Comparison of ENCODE assay signal across 12 cellular contexts in the genomic region with DNA sequence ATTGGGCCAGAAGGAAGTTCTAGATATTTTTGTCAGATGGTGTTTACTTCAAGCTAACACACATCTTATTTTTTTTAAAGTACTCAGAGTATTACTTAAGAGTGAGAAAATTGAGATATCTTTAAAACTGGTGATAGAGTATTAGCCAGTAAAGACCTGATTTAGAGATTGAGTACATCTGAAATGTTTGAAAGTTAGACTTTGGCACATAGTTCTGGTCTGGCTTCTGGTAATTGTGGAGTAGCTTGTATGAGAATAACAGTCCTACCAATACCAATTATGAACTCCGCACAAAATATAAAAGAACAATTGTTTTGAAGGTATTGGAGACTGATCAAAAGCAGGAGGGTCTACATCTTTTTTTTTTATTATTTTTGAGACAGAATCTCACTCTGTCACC. TPM values are rescaled to one million over a fixed set of nuclear protein-coding genes. Genes with fewer than 3 reads are reported as not detected.
DNase-seq lines count a peak whose midpoint lies in the region; ATAC-seq lines count a peak whose summit lies in the region.
"Had no signal": no experiment of that assay in that cellular context is flagged by ENCODE, and none has a peak within 500 bp of the region (broad histone marks: within the 10 kb centered on the region; RNA-seq: fewer than 3 reads in every experiment).

No MANE protein-coding gene starts in this region.

- no peak overlapping the region for H3K9ac ChIP-seq in skeletal muscle tissue (ENCODE audit: low read depth in 1 of 3, low read length in 3 of 3)

- H3K27ac ChIP-seq in skeletal muscle tissue (ENCODE audit: low read depth, low read length): peak overlapping the region; percentile 6
- H3K27ac ChIP-seq: esophagus squamous epithelium had no signal

- peaks cover 6% of the 10 kb centered on the region for H3K9me3 Mint-ChIP-seq in activated CD8-positive, alpha-beta memory T cell treated with anti-CD3 and anti-CD28 coated beads, Interleukin-2, amount 10 ng/mL, durations not matched to agents 7 days and 5 days (ENCODE audit: low read depth)
- H3K9me3 Mint-ChIP-seq in T-cell: no peaks in the 10 kb centered on the region

- no peak overlapping the region for H3K4me3 ChIP-seq in skeletal muscle tissue (ENCODE audit: low read length in 3 of 3)
- H3K4me3 ChIP-seq: esophagus squamous epithelium, transverse colon had no signal

- POLR2A ChIA-PET in T-cell (lab: Charles Lee): no interaction called here

- no peak for DNase-seq in activated CD8-positive, alpha-beta memory T cell treated with anti-CD3 and anti-CD28 coated beads, Interleukin-2, amount 10 ng/mL, durations not matched to agents 7 days and 5 days
- DNase-seq in activated CD8-positive, alpha-beta memory T cell treated with anti-CD3 and anti-CD28 coated beads, Interleukin-2, amount 50 U/mL, for 4 hours: no peak
- DNase-seq in T-cell (no peak), kidney glomerular epithelial cell (lab: John Stamatoyannopoulos, UW) (peak; percentile 70)
- no peak for DNase-seq in activated CD4-positive, CD25-positive, alpha-beta regulatory T cell (lab: John Stamatoyannopoulos, UW)
- DNase-seq: esophagus squamous epithelium, KG1, NCI-H510A had no signal

- no peaks in the 10 kb centered on the region for H3K27me3 ChIP-seq in skeletal muscle tissue (ENCODE audit: control insufficient read depth in 3 of 3, insufficient read depth in 3 of 3, low read length in 3 of 3)
- H3K27me3 ChIP-seq: esophagus squamous epithelium, transverse colon had no signal

- H3K4me1 Mint-ChIP-seq in activated CD8-positive, alpha-beta memory T cell treated with anti-CD3 and anti-CD28 coated beads, Interleukin-2, amount 10 ng/mL, durations not matched to agents 7 days and 5 days: peaks cover 17% of the 10 kb centered on the region
- H3K4me1 Mint-ChIP-seq in T-cell: peaks cover 16 to 19% (median 18%) of the 10 kb centered on the region in 3 donors

- H3K36me3 Mint-ChIP-seq in activated CD8-positive, alpha-beta memory T cell treated with anti-CD3 and anti-CD28 coated beads, Interleukin-2, amount 10 ng/mL, durations not matched to agents 7 days and 5 days: peaks cover 17% of the 10 kb centered on the region
- peaks cover 12% of the 10 kb centered on the region for H3K36me3 Mint-ChIP-seq in T-cell

- ATAC-seq in activated CD8-positive, alpha-beta memory T cell treated with anti-CD3 and anti-CD28 coated beads, Interleukin-2, amount 10 ng/mL, durations not matched to agents 7 days and 5 days: no peak
- ATAC-seq in T-cell (replicated peaks in 1 of 4) (no peak), GM21515 (IDR thresholded peaks at IDR 0.05; ENCODE audit: unreplicated experiment) (no peak), HG03571 (IDR thresholded peaks at IDR 0.05; ENCODE audit: unreplicated experiment) (no peak)

- no peaks in the 10 kb centered on the region for H3K36me3 ChIP-seq in skeletal muscle tissue (ENCODE audit: control insufficient read depth in 3 of 3, insufficient read depth in 3 of 3, low read length in 3 of 3)
- H3K36me3 ChIP-seq: esophagus squamous epithelium, transverse colon had no signal

- no peak overlapping the region for H3K4me3 Mint-ChIP-seq in activated CD8-positive, alpha-beta memory T cell treated with anti-CD3 and anti-CD28 coated beads, Interleukin-2, amount 10 ng/mL, durations not matched to agents 7 days and 5 days
- H3K4me3 Mint-ChIP-seq in T-cell: peak overlapping the region in 2 of 3 donors; percentile 34 to 53

- CTCF ChIA-PET in activated CD8-positive, alpha-beta memory T cell treated with anti-CD3 and anti-CD28 coated beads, Interleukin-2, amount 10 ng/mL, durations not matched to agents 7 days and 5 days (lab: Charles Lee): interaction anchor here (2.9 to 3.3 kb wide), 2 partner anchors 10 to 75 kb away, joined by 16 to 19 read pairs; no protein-coding TSS in a partner anchor
- CTCF ChIA-PET in T-cell (lab: Charles Lee): interaction anchor here (0.9 to 1.6 kb wide), 3 partner anchors 10 to 11 kb away, joined by 4 to 7 read pairs (median 6); no protein-coding TSS in a partner anchor

- no peaks in the 10 kb centered on the region for H3K9me3 ChIP-seq in skeletal muscle tissue (ENCODE audit: control insufficient read depth in 3 of 3, low read length in 3 of 3)
- H3K9me3 ChIP-seq: esophagus squamous epithelium, transverse colon had no signal

- H3K27ac Mint-ChIP-seq in activated CD8-positive, alpha-beta memory T cell treated with anti-CD3 and anti-CD28 coated beads, Interleukin-2, amount 10 ng/mL, durations not matched to agents 7 days and 5 days: peak overlapping the region; percentile 49
- peak overlapping the region; percentile 83 to 88 for H3K27ac Mint-ChIP-seq in T-cell

- H3K27me3 Mint-ChIP-seq in activated CD8-positive, alpha-beta memory T cell treated with anti-CD3 and anti-CD28 coated beads, Interleukin-2, amount 10 ng/mL, durations not matched to agents 7 days and 5 days: no peaks in the 10 kb centered on the region
- H3K27me3 Mint-ChIP-seq in T-cell: no peaks in the 10 kb centered on the region

- peaks cover 0 to 4% (median 0%) of the 10 kb centered on the region in 3 donors for H3K4me1 ChIP-seq in skeletal muscle tissue (ENCODE audit: control insufficient read depth in 3 of 3, insufficient read depth in 3 of 3, low read length in 3 of 3)

RNA-seq across cellular contexts. Expression of gene GLIPR2, which starts 44.5 kb away (rescaled TPM):
- total RNA-seq in activated CD8-positive, alpha-beta memory T cell treated with anti-CD3 and anti-CD28 coated beads, Interleukin-2, amount 10 ng/mL, durations not matched to agents 7 days and 5 days: 10 to 100 TPM; 28.4 to 49.8 TPM
- total RNA-seq in T-cell (10 to 100 TPM; 25.6 to 37.8 (median 28.7) TPM), skeletal muscle tissue (69.4 TPM)

RNA-seq across cellular contexts. Expression of gene RECK, which starts 55.3 kb away (rescaled TPM):
- total RNA-seq in activated CD8-positive, alpha-beta memory T cell treated with anti-CD3 and anti-CD28 coated beads, Interleukin-2, amount 10 ng/mL, durations not matched to agents 7 days and 5 days: 1 to 10 TPM; 6.1 to 8.1 TPM
- 10 to 100 TPM in 2 of 5 donors, 1 to 10 TPM in 3; 8.9 to 11.4 (median 9.9) TPM for total RNA-seq in T-cell
- total RNA-seq in skeletal muscle tissue: 14.6 TPM
